8 cellular contexts compared by ENCODE assay signal in genomic region chr2:85354286-85355072, GRCh38. TPM values are rescaled to one million over a fixed set of nuclear protein-coding genes. Genes with fewer than 3 reads are reported as not detected.
DNase-seq lines count a peak whose midpoint lies in the region; ATAC-seq and TF ChIP-seq lines count a peak whose summit lies in the region.

Gene ELMOD3, plus strand, starts transcription at chr2:85354769. Its CDS starts 2,430 bp downstream, at chr2:85357199.
Gene RETSAT, minus strand, starts transcription at chr2:85354528. Its CDS starts 21 bp downstream, at chr2:85354507.

- H3K27me3 Mint-ChIP-seq in HFFc6 (ENCODE audit: insufficient read depth): no peaks in the 10 kb centered on the region; the same call in none of the 2 replicates
- H3K27me3 Mint-ChIP-seq in activated naive CD4-positive, alpha-beta T cell treated with anti-CD3 and anti-CD28 coated beads, Interleukin-2, amount 10 ng/mL, durations not matched to agents 7 days and 5 days: no peaks in the 10 kb centered on the region

- no peak for TF ChIP-seq EP300 in gastroesophageal sphincter (IDR thresholded peaks at IDR 0.05)

- H3K4me1 ChIP-seq in gastroesophageal sphincter: peaks cover 0 to 72% (median 9%) of the 10 kb centered on the region in 3 donors
- peaks cover 21 to 27% of the 10 kb centered on the region in 2 experiments for H3K4me1 ChIP-seq in neutrophil (ENCODE audit: control insufficient read depth in 1 of 2, insufficient read depth in 1 of 2, low read depth in 1 of 2, low read length in 1 of 2)

- peak within 1 kb of the TSS; percentile 94 for H3K27ac Mint-ChIP-seq in HFFc6
- peak within 1 kb of the TSS; percentile 95 for H3K27ac Mint-ChIP-seq in activated naive CD4-positive, alpha-beta T cell treated with anti-CD3 and anti-CD28 coated beads, Interleukin-2, amount 10 ng/mL, durations not matched to agents 7 days and 5 days

- H3K9me3 ChIP-seq in SK-N-MC (ENCODE audit: low read depth, low read length) (no peaks in the 10 kb centered on the region), gastroesophageal sphincter (no peaks in the 10 kb centered on the region), neutrophil (no peaks in the 10 kb centered on the region)

- peak within 1 kb of the TSS; percentile 89 for H3K9ac ChIP-seq in SK-N-MC (ENCODE audit: insufficient read length)

- H3K27me3 ChIP-seq in gastroesophageal sphincter (no peaks in the 10 kb centered on the region), neutrophil (no peaks in the 10 kb centered on the region)

- no peaks in the 10 kb centered on the region for H3K9me3 Mint-ChIP-seq in HFFc6
- no peaks in the 10 kb centered on the region for H3K9me3 Mint-ChIP-seq in activated naive CD4-positive, alpha-beta T cell treated with anti-CD3 and anti-CD28 coated beads, Interleukin-2, amount 10 ng/mL, durations not matched to agents 7 days and 5 days

- TF ChIP-seq CTCF in HFFc6 (IDR thresholded peaks at IDR 0.05) (no peak), NB4 (IDR thresholded peaks at IDR 0.05; ENCODE audit: low read depth, low read length) (no peak), gastroesophageal sphincter (IDR thresholded peaks at IDR 0.05) (no peak), neutrophil (IDR thresholded peaks at IDR 0.05) (peak; percentile 45)

- H3K4me1 Mint-ChIP-seq in HFFc6 (ENCODE audit: low read depth): peaks cover 28% of the 10 kb centered on the region
- peaks cover 52% of the 10 kb centered on the region for H3K4me1 Mint-ChIP-seq in activated naive CD4-positive, alpha-beta T cell treated with anti-CD3 and anti-CD28 coated beads, Interleukin-2, amount 10 ng/mL, durations not matched to agents 7 days and 5 days

- H3K4me3 ChIP-seq in NB4 (ENCODE audit: low read depth, low read length): peak within 1 kb of the TSS; percentile 96
- H3K4me3 ChIP-seq in SK-N-MC: peak within 1 kb of the TSS; percentile 90
- peak within 1 kb of the TSS; percentile 73 to 88 for H3K4me3 ChIP-seq in gastroesophageal sphincter
- H3K4me3 ChIP-seq in neutrophil (ENCODE audit: low read depth in 1 of 2, low read length in 1 of 2): peak within 1 kb of the TSS; percentile 67 to 78

- TF ChIP-seq POLR2A in NB4 (IDR thresholded peaks at IDR 0.05; ENCODE audit: extremely low read depth, insufficient read length) (peak; percentile 87), gastroesophageal sphincter (IDR thresholded peaks at IDR 0.05) (peak; percentile 85 to 89)

- H3K27ac ChIP-seq in SK-N-MC (peak within 1 kb of the TSS; percentile 67; the same call in 1 of the 2 replicates), gastroesophageal sphincter (peak within 1 kb of the TSS; percentile 63 to 89 (median 84)), neutrophil (peak within 1 kb of the TSS; percentile 86), substantia nigra (ENCODE audit: low read depth, low read length, poor library complexity, severe bottlenecking) (peak within 1 kb of the TSS; percentile 93)

- peaks cover 18% of the 10 kb centered on the region; the same call in 1 of the 2 replicates for H3K36me3 ChIP-seq in SK-N-MC (ENCODE audit: insufficient read depth, low read length)
- H3K36me3 ChIP-seq in gastroesophageal sphincter: peaks cover 0 to 61% of the 10 kb centered on the region in 2 donors
- peaks cover 22% of the 10 kb centered on the region for H3K36me3 ChIP-seq in neutrophil

- DNase-seq in GM04503 (ENCODE audit: low read depth) (peak; percentile 97), HFFc6 (peak; percentile 100), NB4 (ENCODE audit: low read depth) (peak; percentile 99), SK-N-MC (ENCODE audit: low read depth, low spot score) (peak; percentile 98), substantia nigra (lab: John Stamatoyannopoulos, UW) (peak; percentile 71 to 98 (median 94))
- peak; percentile 99 for DNase-seq in activated naive CD4-positive, alpha-beta T cell treated with anti-CD3 and anti-CD28 coated beads, Interleukin-2, amount 10 ng/mL, durations not matched to agents 7 days and 5 days

- peaks cover 30% of the 10 kb centered on the region for H3K36me3 Mint-ChIP-seq in HFFc6 (ENCODE audit: low read depth)
- H3K36me3 Mint-ChIP-seq in activated naive CD4-positive, alpha-beta T cell treated with anti-CD3 and anti-CD28 coated beads, Interleukin-2, amount 10 ng/mL, durations not matched to agents 7 days and 5 days: peaks cover 44% of the 10 kb centered on the region

- H3K4me3 Mint-ChIP-seq in HFFc6: peak within 1 kb of the TSS; percentile 97
- peak within 1 kb of the TSS; percentile 99 for H3K4me3 Mint-ChIP-seq in activated naive CD4-positive, alpha-beta T cell treated with anti-CD3 and anti-CD28 coated beads, Interleukin-2, amount 10 ng/mL, durations not matched to agents 7 days and 5 days

- peak; percentile 99 for ATAC-seq in gastroesophageal sphincter

- 0% methylated on average over 4 to 17 of the region's 42 CpGs for WGBS in gastroesophageal sphincter (ENCODE audit: low coverage in 1 of 2), 2 donors

- CTCF ChIA-PET in activated naive CD4-positive, alpha-beta T cell treated with anti-CD3 and anti-CD28 coated beads, Interleukin-2, amount 10 ng/mL, durations not matched to agents 7 days and 5 days (lab: Charles Lee): interaction anchor here (1.2 to 2.1 kb wide), 6 partner anchors 10 to 198 kb away, joined by 3 to 9 read pairs (median 5); no protein-coding TSS in a partner anchor

RNA-seq across cellular contexts. Expression of gene ELMOD3, which starts in this region (rescaled TPM):
- total RNA-seq in HFFc6 (2021; fragmentation: NEBNext Ultra II Directional; extraction: Animal tissue kit (Norgen Biotek cat#: 25700)): 10 to 100 TPM in 2 of 6 experiments, 1 to 10 TPM in 4; 7.0 to 10.9 (median 9.3) TPM
- 10 to 100 TPM; 12.4 to 25.8 (median 18.0) TPM for total RNA-seq in gastroesophageal sphincter

RNA-seq across cellular contexts. Expression of gene RETSAT, which starts in this region (rescaled TPM):
- total RNA-seq in HFFc6 (2021; fragmentation: NEBNext Ultra II Directional; extraction: Animal tissue kit (Norgen Biotek cat#: 25700)): 10 to 100 TPM; 36.3 to 50.4 (median 39.0) TPM
- 10 to 100 TPM; 29.5 to 61.8 (median 44.9) TPM for total RNA-seq in gastroesophageal sphincter

Comparison
In these comparisons a context has a peak if more than half of its experiments do, and no peak if none do; other contexts are left out.
1. Peak in every context shown above with its lines: DNase-seq, ATAC-seq, H3K4me3 ChIP-seq and H3K27ac ChIP-seq.